25 cellular contexts compared by ENCODE assay signal in the genomic region with DNA sequence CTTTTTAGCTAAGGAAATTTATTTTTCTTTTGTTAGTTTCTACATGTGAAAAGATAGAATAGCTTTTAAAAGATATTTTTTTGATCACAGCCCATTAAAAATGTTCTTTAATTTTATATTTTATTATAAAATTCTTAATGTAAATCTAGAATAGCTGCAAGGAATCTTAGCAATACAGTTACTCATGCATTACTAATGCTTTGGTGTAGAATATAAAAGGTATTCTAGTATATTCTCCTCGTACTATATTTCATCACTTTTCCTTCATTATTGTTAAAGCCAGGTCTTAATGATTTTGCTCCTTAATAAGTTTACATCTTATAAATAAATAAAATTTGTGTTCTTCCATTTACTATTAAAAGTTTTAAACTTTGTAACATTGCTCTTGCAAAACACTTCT.
DNase-seq lines count a peak whose midpoint lies in the region; ATAC-seq, FAIRE-seq and TF ChIP-seq lines count a peak whose summit lies in the region.
"Had no signal": no experiment of that assay in that cellular context is flagged by ENCODE, and none has a peak within 500 bp of the region (broad histone marks: within the 10 kb centered on the region; RNA-seq: fewer than 3 reads in every experiment).

No MANE protein-coding gene starts in this region.

- H3K4me3 ChIP-seq in IMR-90 (ENCODE audit: insufficient read depth, low read depth, low read length): no peak overlapping the region
- no peak overlapping the region for H3K4me3 ChIP-seq in SU-DHL-6 (ENCODE audit: insufficient read depth, low read length, poor library complexity, severe bottlenecking)

- no peaks in the 10 kb centered on the region for H3K27me3 ChIP-seq in IMR-90 (ENCODE audit: control insufficient read depth, insufficient read depth, low read length)
- H3K27me3 ChIP-seq in SU-DHL-6 (ENCODE audit: low read length): no peaks in the 10 kb centered on the region

- H3K79me1 ChIP-seq in IMR-90 (ENCODE audit: low read depth in 1 of 2, low read length in 2 of 2): peaks cover 4 to 19% of the 10 kb centered on the region in 2 experiments; a peak in 3 of 4 replicates

- no peaks in the 10 kb centered on the region for H3K9me2 ChIP-seq in SU-DHL-6 (replicated peaks; ENCODE audit: insufficient read depth, low read length)

- no peak for TF ChIP-seq RAD21 in IMR-90 (IDR thresholded peaks at IDR 0.05; ENCODE audit: low read length)

- ATAC-seq in IMR-90 (ENCODE audit: low read depth): no peak
- no peak for ATAC-seq in HG03432 (IDR thresholded peaks at IDR 0.05; ENCODE audit: unreplicated experiment)
- ATAC-seq: CD8-positive, alpha-beta T cell; Right ventricle myocardium inferior had no signal

- peaks cover 10% of the 10 kb centered on the region for H3K36me3 ChIP-seq in IMR-90 (ENCODE audit: control insufficient read depth, insufficient read depth, low read length)
- peaks cover 23% of the 10 kb centered on the region for H3K36me3 ChIP-seq in SU-DHL-6 (ENCODE audit: low read length)

- TF ChIP-seq CTCF in IMR-90 (conservative IDR thresholded peaks at IDR 0.05; ENCODE audit: low read depth, low read length): no peak
- no peak for TF ChIP-seq CTCF in SU-DHL-6 (IDR thresholded peaks at IDR 0.05; ENCODE audit: insufficient read depth, low read length, poor library complexity, severe bottlenecking)

- CTCF ChIA-PET in IMR-90 (lab: Yijun Ruan, JAX): no interaction called here

- H3F3A ChIP-seq in SU-DHL-6 (ENCODE audit: insufficient read depth): peaks cover 6% of the 10 kb centered on the region

- no CpG with 5 or more reads among the region's 1 CpG for WGBS in IMR-90 (ENCODE audit: extremely low coverage in 2 of 2, insufficient read length in 1 of 2), 2 experiments

- BruUV-seq in IMR-90 (replicated peaks; lab: Mats Ljungman, UMichigan): no TSS peak

- in situ Hi-C loops in IMR-90 (cut with MboI; ENCODE audit: low sequenced_read_pairs): no loop called here

- H3K56ac ChIP-seq in IMR-90 (ENCODE audit: extremely low read depth, insufficient read depth, low read length): no peak overlapping the region

- H3K9me1 ChIP-seq in IMR-90 (ENCODE audit: insufficient read depth, low read length): peaks cover 7% of the 10 kb centered on the region; the same call in 1 of the 2 replicates

- no peak overlapping the region for H3K18ac ChIP-seq in IMR-90 (ENCODE audit: low read depth, low read length)

- H2BK15ac ChIP-seq in IMR-90 (ENCODE audit: low read depth, low read length): no peak overlapping the region

- no peak overlapping the region for H4K91ac ChIP-seq in IMR-90 (ENCODE audit: insufficient read depth, low read depth, low read length)

- peak; percentile 76 for FAIRE-seq in islet of Langerhans (lab: Jason Lieb, UNC)
- FAIRE-seq: GM18507, RCC 7860 had no signal

- H3K79me2 ChIP-seq in SU-DHL-6 (ENCODE audit: insufficient read depth, low read length): no peaks in the 10 kb centered on the region

- no peak overlapping the region for H2AK5ac ChIP-seq in IMR-90 (ENCODE audit: low read depth, low read length)

- no peak overlapping the region for H2BK120ac ChIP-seq in IMR-90 (ENCODE audit: low read depth, low read length)

- no peaks in the 10 kb centered on the region for H3K9me3 ChIP-seq in IMR-90 (ENCODE audit: control insufficient read depth, insufficient read depth, low read length)
- no peaks in the 10 kb centered on the region for H3K9me3 ChIP-seq in SU-DHL-6 (ENCODE audit: insufficient read depth, low read length)

- H4K20me1 ChIP-seq in IMR-90 (ENCODE audit: insufficient read depth, low read length) (no peaks in the 10 kb centered on the region), SU-DHL-6 (ENCODE audit: low read depth, low read length) (no peaks in the 10 kb centered on the region)

- no peak overlapping the region for H2BK20ac ChIP-seq in IMR-90 (ENCODE audit: low read depth, low read length)

- H3K4ac ChIP-seq in IMR-90 (ENCODE audit: low read depth, low read length): no peak overlapping the region

- TF ChIP-seq POLR2A in IMR-90 (IDR thresholded peaks at IDR 0.05; ENCODE audit: low read depth, low read length): no peak

- H2AK9ac ChIP-seq in IMR-90 (replicated peaks; ENCODE audit: low read depth, low read length, poor library complexity): no peak overlapping the region

- peak overlapping the region; percentile 79 for H2BK5ac ChIP-seq in IMR-90 (ENCODE audit: low read depth, low read length, poor library complexity, severe bottlenecking)

- DNase-seq in IMR-90: no peak
- DNase-seq in amniotic stem cell (lab: John Stamatoyannopoulos, UW): no peak
- DNase-seq in AG20443 (ENCODE audit: low spot score): no peak
- no peak for DNase-seq in AG08395 (ENCODE audit: low spot score)
- DNase-seq: ACHN; AML-193; C1 segment of cervical spinal cord; CD8-positive, alpha-beta T cell; DND-41; GDM1; KBM-7; NCI-H1092; NCI-H1436 treated with DMSO at 0.1 percent for 48 hours; NCI-H2029; NCI-H226; NCI-H510A treated with DMSO at 0.1 percent for 48 hours; NCI-H748 treated with DMSO at 0.1 percent for 48 hours; NK-92 treated with Interleukin-12 subunit alpha and Interleukin-12 subunit beta, amount 100 ng/mL, for 24 hours; SW 1271 had no signal

- H3K4me1 ChIP-seq in IMR-90 (ENCODE audit: control insufficient read depth, insufficient read depth, low read length): peaks cover 2% of the 10 kb centered on the region; the same call in 1 of the 2 replicates

- intact Hi-C loops in IMR-90 (cut with micrococcal nuclease): no loop called here

- dilution Hi-C loops in IMR-90 (cut with HindIII; ENCODE audit: low sequenced_read_pairs, unreplicated experiment): no loop called here

- H3K14ac ChIP-seq in IMR-90 (replicated peaks; ENCODE audit: low read depth, low read length): no peak overlapping the region

- H4K5ac ChIP-seq in IMR-90 (ENCODE audit: low read depth, low read length): no peak overlapping the region

- no peak overlapping the region for H3K23ac ChIP-seq in IMR-90 (ENCODE audit: low read depth, low read length)

- H3K4me2 ChIP-seq in IMR-90 (ENCODE audit: low read depth, low read length) (no peak overlapping the region), SU-DHL-6 (ENCODE audit: low read depth, low read length, poor library complexity, severe bottlenecking) (peak overlapping the region; percentile 29)

- H3K9ac ChIP-seq in IMR-90 (ENCODE audit: low read depth, low read length) (no peak overlapping the region), SU-DHL-6 (ENCODE audit: low read length) (no peak overlapping the region)

- no peak overlapping the region for H3K27ac ChIP-seq in IMR-90 (ENCODE audit: insufficient read depth, low read length)
- H3K27ac ChIP-seq in SU-DHL-6 (ENCODE audit: low read depth, low read length): peak overlapping the region; percentile 17; the same call in 1 of the 2 replicates

- H2AFZ ChIP-seq in IMR-90 (replicated peaks; ENCODE audit: low read length, poor library complexity) (no peak overlapping the region), SU-DHL-6 (ENCODE audit: low read depth, low read length, severe bottlenecking) (no peak overlapping the region)

- H4K8ac ChIP-seq in IMR-90 (ENCODE audit: low read depth in 2 of 2, low read length in 2 of 2): no peak overlapping the region

- POLR2A ChIA-PET in IMR-90 (lab: Charles Lee; ENCODE audit: unreplicated experiment): no interaction called here

TF ChIP-seq in IMR-90, 13 proteins besides CTCF, POLR2A, EP300 and RAD21:
- TF ChIP-seq, protein P1, sequence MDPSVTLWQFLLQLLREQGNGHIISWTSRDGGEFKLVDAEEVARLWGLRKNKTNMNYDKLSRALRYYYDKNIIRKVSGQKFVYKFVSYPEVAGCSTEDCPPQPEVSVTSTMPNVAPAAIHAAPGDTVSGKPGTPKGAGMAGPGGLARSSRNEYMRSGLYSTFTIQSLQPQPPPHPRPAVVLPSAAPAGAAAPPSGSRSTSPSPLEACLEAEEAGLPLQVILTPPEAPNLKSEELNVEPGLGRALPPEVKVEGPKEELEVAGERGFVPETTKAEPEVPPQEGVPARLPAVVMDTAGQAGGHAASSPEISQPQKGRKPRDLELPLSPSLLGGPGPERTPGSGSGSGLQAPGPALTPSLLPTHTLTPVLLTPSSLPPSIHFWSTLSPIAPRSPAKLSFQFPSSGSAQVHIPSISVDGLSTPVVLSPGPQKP (IDR thresholded peaks at IDR 0.05; ENCODE audit: borderline replicate concordance, low read depth, low read length): no peak
- TF ChIP-seq FOS (IDR thresholded peaks at IDR 0.05; ENCODE audit: low read depth, low read length) (no peak), RCOR1 (IDR thresholded peaks at IDR 0.05; ENCODE audit: insufficient replicate concordance, low read length) (no peak), MXI1 (IDR thresholded peaks at IDR 0.05; ENCODE audit: borderline replicate concordance, low read depth, low read length) (no peak)
